ENCODE assay signal across 29 cellular contexts in the genomic region with DNA sequence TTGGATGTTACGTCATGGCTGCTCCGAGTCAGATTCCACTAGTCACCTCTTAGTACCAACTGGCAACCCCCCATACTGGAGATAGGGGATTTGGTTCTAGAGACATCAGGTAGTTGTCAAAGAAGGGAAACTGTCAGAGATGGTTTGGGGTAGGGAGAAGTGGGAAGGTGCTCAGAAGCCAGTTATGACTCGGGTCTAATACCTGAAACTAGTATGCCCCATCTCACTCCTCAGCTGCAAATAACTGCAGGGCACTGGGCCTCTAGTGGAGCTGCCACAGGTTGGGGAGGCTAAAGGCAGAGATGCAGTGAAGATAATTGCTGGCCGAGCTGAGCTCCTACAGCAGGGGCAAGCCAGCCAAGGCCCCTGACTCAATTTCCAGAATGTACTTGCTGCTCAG. TPM values are rescaled to one million over a fixed set of nuclear protein-coding genes. Genes with fewer than 3 reads are reported as not detected.
"Had no signal": no experiment of that assay in that cellular context is flagged by ENCODE, and none has a peak within 500 bp of the region (broad histone marks: within the 10 kb centered on the region; RNA-seq: fewer than 3 reads in every experiment).

No MANE protein-coding gene starts in this region.

- H3K4me1 Mint-ChIP-seq: nephron progenitor cell; stimulated activated memory B cell treated with anti-CD40 and anti-IgM and Interleukin-4, amounts not matched to agents 10 μg/mL and 1 μg/mL and 100 μg/mL, for 72 hours had no signal

- ATAC-seq: esophagus mucosa; naive thymus-derived CD4-positive, alpha-beta T cell; psoas muscle; right lobe of liver; stimulated activated memory B cell treated with anti-CD40 and anti-IgM and Interleukin-4, amounts not matched to agents 10 μg/mL and 1 μg/mL and 100 μg/mL, for 72 hours had no signal

- H3K27ac Mint-ChIP-seq: naive thymus-derived CD4-positive, alpha-beta T cell; nephron progenitor cell; stimulated activated memory B cell treated with anti-CD40 and anti-IgM and Interleukin-4, amounts not matched to agents 10 μg/mL and 1 μg/mL and 100 μg/mL, for 72 hours; stimulated activated naive CD8-positive, alpha-beta T cell treated with anti-CD3 and anti-CD28 coated beads, Interleukin-15, Interleukin-2, amounts not matched to agents 100 ng/mL and 50 ng/mL, for 24 hours had no signal

- H3K4me3 Mint-ChIP-seq: naive thymus-derived CD4-positive, alpha-beta T cell; nephron progenitor cell; stimulated activated memory B cell treated with anti-CD40 and anti-IgM and Interleukin-4, amounts not matched to agents 10 μg/mL and 1 μg/mL and 100 μg/mL, for 72 hours; stimulated activated naive CD8-positive, alpha-beta T cell treated with anti-CD3 and anti-CD28 coated beads, Interleukin-15, Interleukin-2, amounts not matched to agents 100 ng/mL and 50 ng/mL, for 24 hours had no signal

- H3K27me3 Mint-ChIP-seq: stimulated activated naive CD8-positive, alpha-beta T cell treated with anti-CD3 and anti-CD28 coated beads, Interleukin-15, Interleukin-2, amounts not matched to agents 100 ng/mL and 50 ng/mL, for 24 hours had no signal

- H3K36me3 Mint-ChIP-seq: naive thymus-derived CD4-positive, alpha-beta T cell; stimulated activated memory B cell treated with anti-CD40 and anti-IgM and Interleukin-4, amounts not matched to agents 10 μg/mL and 1 μg/mL and 100 μg/mL, for 72 hours had no signal

- DNase-seq: dorsolateral prefrontal cortex; effector memory CD4-positive, alpha-beta T cell; hypothalamus; kidney glomerular epithelial cell; mammary epithelial cell; naive thymus-derived CD4-positive, alpha-beta T cell; nephron progenitor cell; psoas muscle; retina; right lobe of liver; spleen; stimulated activated CD4-positive, alpha-beta T cell treated with anti-CD3 and anti-CD28 coated beads, Interleukin-15, amount 100 ng/mL, for 24 hours; stimulated activated CD4-positive, alpha-beta T cell treated with anti-CD3 and anti-CD28 coated beads, Interleukin-1b, Interleukin-23, amount 100 ng/mL, for 48 hours; stimulated activated CD4-positive, alpha-beta T cell treated with anti-CD3 and anti-CD28 coated beads, Interleukin-4, amount 100 ng/mL, for 24 hours; tibial artery; upper lobe of left lung had no signal

- H3K9me3 ChIP-seq: heart right ventricle, psoas muscle, right lobe of liver, spleen, tibial artery, upper lobe of left lung, vagina had no signal

RNA-seq across cellular contexts. Expression of a gene that starts 30.0 kb away (rescaled TPM):
- total RNA-seq: esophagus mucosa; fibroblast of lung; frontal cortex; glomerular endothelial cell; heart right ventricle; liver; mammary epithelial cell; mesenteric fat pad; mononuclear cell; naive thymus-derived CD4-positive, alpha-beta T cell; osteoblast; psoas muscle; right lobe of liver; spleen; temporal lobe; upper lobe of left lung; vagina had no signal

RNA-seq across cellular contexts. Expression of a gene that starts 42.5 kb away (rescaled TPM):
- total RNA-seq: dorsolateral prefrontal cortex; esophagus mucosa; fibroblast of lung; frontal cortex; glomerular endothelial cell; heart right ventricle; liver; mesenteric fat pad; mononuclear cell; naive thymus-derived CD4-positive, alpha-beta T cell; osteoblast; psoas muscle; right lobe of liver; spleen; temporal lobe; vagina had no signal
